Comparison of ENCODE assay signal across 16 cellular contexts in genomic region chr16:90048737-90049330, GRCh38. TPM values are rescaled to one million over a fixed set of nuclear protein-coding genes. Genes with fewer than 3 reads are reported as not detected.
"Had no signal": no experiment of that assay in that cellular context is flagged by ENCODE, and none has a peak within 500 bp of the region (broad histone marks: within the 10 kb centered on the region; RNA-seq: fewer than 3 reads in every experiment).

No MANE protein-coding gene starts in this region.

- H3K27ac ChIP-seq: suprapubic skin had no signal

- H3K36me3 ChIP-seq: gastroesophageal sphincter, suprapubic skin had no signal

- H3K4me3 ChIP-seq: suprapubic skin had no signal

- DNase-seq: activated CD4-positive, alpha-beta T cell treated with anti-CD3 and anti-CD28 coated beads, Interleukin-2, amount 50 U/mL, for 4 hours; activated gamma-delta T cell treated with Interleukin-2 at 50 U/mL for 16 hours; activated T-cell treated with anti-CD3 and anti-CD28 coated beads, Interleukin-2, amount 50 U/mL, for 48 hours; effector memory CD8-positive, alpha-beta T cell; stimulated activated CD4-positive, alpha-beta T cell treated with anti-CD3 and anti-CD28 coated beads, Interleukin-12 subunit alpha, Interleukin-12 subunit beta, amount 100 ng/mL, for 4 hours; stimulated activated naive CD4-positive, alpha-beta T cell treated with Interleukin-2 at 50 U/mL for 16 hours had no signal

RNA-seq across cellular contexts. Expression of gene PRDM7, which starts 28.3 kb away (rescaled TPM):
- total RNA-seq: epithelial cell of proximal tubule; gastroesophageal sphincter; kidney epithelial cell; lower leg skin; myocyte; omental fat pad; pulmonary artery endothelial cell; suprapubic skin; T-helper 2 cell treated with Interferon-gamma antibody and Interleukin-4, amounts not matched to agents 100 ng/mL and 5 ng/mL, for 36 hours; urinary bladder had no signal
- polyA plus RNA-seq: urinary bladder had no signal
